ENCODE assay signal across 20 cellular contexts in genomic region chr2:229798446-229799147, GRCh38.
DNase-seq lines count a peak whose midpoint lies in the region; FAIRE-seq and TF ChIP-seq lines count a peak whose summit lies in the region.
"Had no signal": no experiment of that assay in that cellular context is flagged by ENCODE, and none has a peak within 500 bp of the region (broad histone marks: within the 10 kb centered on the region; RNA-seq: fewer than 3 reads in every experiment).

No MANE protein-coding gene starts in this region.

- peaks cover 16 to 44% of the 10 kb centered on the region in 2 donors for H3K4me1 ChIP-seq in adrenal gland (replicated peaks in 1 of 2)
- peaks cover 17% of the 10 kb centered on the region for H3K4me1 ChIP-seq in muscle layer of colon (ENCODE audit: insufficient read depth, low read length)
- no peaks in the 10 kb centered on the region for H3K4me1 ChIP-seq in kidney (ENCODE audit: control insufficient read depth in 1 of 2, insufficient read depth in 1 of 2, low read depth in 1 of 2, low read length in 2 of 2)
- H3K4me1 ChIP-seq: upper lobe of right lung had no signal

- H3K36me3 ChIP-seq in adrenal gland (replicated peaks in 1 of 2) (peaks cover 0 to 63% of the 10 kb centered on the region in 2 donors), muscle layer of colon (ENCODE audit: insufficient read depth, low read length) (peaks cover 48% of the 10 kb centered on the region), kidney (ENCODE audit: control insufficient read depth in 1 of 2, insufficient read depth in 2 of 2, low read length in 2 of 2) (peaks cover 34 to 50% of the 10 kb centered on the region in 2 donors)

- H3K27me3 ChIP-seq in adrenal gland (no peaks in the 10 kb centered on the region), muscle layer of colon (ENCODE audit: control insufficient read depth in 1 of 2, insufficient read depth in 2 of 2, low read length in 2 of 2) (no peaks in the 10 kb centered on the region)
- H3K27me3 ChIP-seq: upper lobe of right lung had no signal

- WGBS in adrenal gland, 4 donors = 30 to 39% (median 36%) methylated on average over 5 of the region's 5 CpGs

- intact Hi-C loops in adrenal gland (cut with DNase I) (no loop called here), kidney (cut with DNase I) (no loop called here)

- FAIRE-seq in kidney (lab: Jason Lieb, UNC) = no peak
- FAIRE-seq: bronchial epithelial cell, GM19239, TTC549 had no signal

- no peak for TF ChIP-seq POLR2A in adrenal gland (IDR thresholded peaks at IDR 0.05)

- H3K9me3 ChIP-seq in adrenal gland (replicated peaks in 1 of 3) (no peaks in the 10 kb centered on the region), muscle layer of colon (ENCODE audit: low read length) (no peaks in the 10 kb centered on the region), kidney (ENCODE audit: control insufficient read depth in 1 of 2, low read length in 2 of 2) (no peaks in the 10 kb centered on the region)
- H3K9me3 ChIP-seq: SK-N-SH, upper lobe of right lung had no signal

- no peak overlapping the region for H3K9ac ChIP-seq in muscle layer of colon (ENCODE audit: low read length)
- H3K9ac ChIP-seq in kidney (ENCODE audit: low read length in 2 of 2) = no peak overlapping the region
- H3K9ac ChIP-seq: SK-N-SH had no signal

- TF ChIP-seq CTCF in AG10803 (conservative IDR thresholded peaks at IDR 0.05; ENCODE audit: low read length) (no peak), adrenal gland (IDR thresholded peaks at IDR 0.05) (no peak), fibroblast of pulmonary artery (IDR thresholded peaks at IDR 0.05; ENCODE audit: low read length, missing control alignments) (no peak), kidney (IDR thresholded peaks at IDR 0.05; ENCODE audit: borderline replicate concordance, extremely low read depth, insufficient read depth) (no peak)

- H3K4me3 ChIP-seq in AG10803 (ENCODE audit: low read length) = no peak overlapping the region
- no peak overlapping the region for H3K4me3 ChIP-seq in adrenal gland
- H3K4me3 ChIP-seq in fibroblast of pulmonary artery (replicated peaks; ENCODE audit: low read depth, low read length) = no peak overlapping the region
- no peak overlapping the region for H3K4me3 ChIP-seq in muscle layer of colon (ENCODE audit: low read depth in 1 of 2, low read length in 2 of 2)
- no peak overlapping the region for H3K4me3 ChIP-seq in kidney (ENCODE audit: low read length in 2 of 2)
- H3K4me3 ChIP-seq: PC-9, upper lobe of right lung had no signal

- DNase-seq in AG10803 (ENCODE audit: low read depth) = peak; percentile 41
- DNase-seq in adrenal gland = peak in 6 of 7 donors; percentile 22 to 62 (median 45)
- peak; percentile 30 for DNase-seq in fibroblast of pulmonary artery (ENCODE audit: low read depth)
- no peak for DNase-seq in NOMO-1 treated with dmso at 0.1 percent for 144 hours (lab: John Stamatoyannopoulos, UW; ENCODE audit: unreplicated experiment)
- no peak for DNase-seq in NCI-H1048 (lab: John Stamatoyannopoulos, UW)
- no peak for DNase-seq in putamen (ENCODE audit: low spot score)
- no peak for DNase-seq in kidney
- DNase-seq: activated CD4-positive, alpha-beta T cell treated with anti-CD3 and anti-CD28 coated beads for 4 hours; activated naive CD4-positive, alpha-beta T cell treated with anti-CD3 and anti-CD28 coated beads for 36 hours; CD4-positive, alpha-beta memory T cell; HCEC 1CT; NCI-H1092 treated with DMSO at 0.1 percent for 48 hours; NCI-H774; PC-9; SK-N-SH; upper lobe of right lung had no signal

- H3K27ac ChIP-seq in adrenal gland (peak overlapping the region; percentile 17 to 63 (median 31)), muscle layer of colon (ENCODE audit: low read depth, low read length) (peak overlapping the region; percentile 28), kidney (ENCODE audit: low read depth in 2 of 2, low read length in 2 of 2) (no peak overlapping the region)
- H3K27ac ChIP-seq: PC-9, upper lobe of right lung had no signal

Comparison
In these comparisons a context has a peak if more than half of its experiments do, and no peak if none do; other contexts are left out.
1. DNase-seq: peak in AG10803 (single experiment), adrenal gland (6 of 7) and fibroblast of pulmonary artery (single experiment); none in NOMO-1 treated with dmso at 0.1 percent for 144 hours (single experiment), NCI-H1048 (single experiment), putamen (single experiment) and kidney (single experiment).
2. H3K27ac ChIP-seq: peak in adrenal gland (5 of 5) and muscle layer of colon (single experiment); none in kidney (0 of 2).